ENCODE assay signal across 8 cellular contexts in genomic region chr6:73579389-73579788, GRCh38. TPM values are rescaled to one million over a fixed set of nuclear protein-coding genes. Genes with fewer than 3 reads are reported as not detected.
DNase-seq lines count a peak whose midpoint lies in the region; ATAC-seq, FAIRE-seq and TF ChIP-seq lines count a peak whose summit lies in the region.

No MANE protein-coding gene starts in this region.

- CTCF ChIA-PET in A549 (lab: Yijun Ruan, JAX): interaction anchor here (1.1 to 2.0 kb wide), 5 partner anchors 31 to 1857 kb away, joined by 3 to 24 read pairs (median 4); partner anchors contain the start of gene EEF1A1

- H3K4me1 ChIP-seq in A549: peaks cover 34% of the 10 kb centered on the region
- peaks cover 6 to 7% of the 10 kb centered on the region in 2 donors for H3K4me1 ChIP-seq in breast epithelium

- ATAC-seq in A549: peak; percentile 45 to 58; a peak in 5 of 6 replicates
- no peak for ATAC-seq in HG03520 (IDR thresholded peaks at IDR 0.05; ENCODE audit: unreplicated experiment)
- no peak for ATAC-seq in HG02623 (IDR thresholded peaks at IDR 0.05; ENCODE audit: unreplicated experiment)
- no peak for ATAC-seq in GM21619 (IDR thresholded peaks at IDR 0.05; ENCODE audit: unreplicated experiment)

- peaks cover 31% of the 10 kb centered on the region for H3K4me1 Mint-ChIP-seq in mesothelial cell of epicardium

- no peak for TF ChIP-seq EP300 in A549 (IDR thresholded peaks at IDR 0.05)

- no peak overlapping the region for H3K4me3 Mint-ChIP-seq in mesothelial cell of epicardium

- H3K36me3 ChIP-seq in breast epithelium: no peaks in the 10 kb centered on the region

- H3K9me3 Mint-ChIP-seq in mesothelial cell of epicardium: peaks cover 13% of the 10 kb centered on the region

- TF ChIP-seq RAD21 in A549 (conservative IDR thresholded peaks at IDR 0.05 in 1 of 2, IDR thresholded peaks at IDR 0.05 in 1 of 2): no peak

- H3K27ac ChIP-seq in A549 (peak overlapping the region; percentile 93 to 98), breast epithelium (peak overlapping the region; percentile 91 to 95)

- H3K4me3 ChIP-seq in A549: no peak overlapping the region
- H3K4me3 ChIP-seq in breast epithelium: no peak overlapping the region

- DNase-seq in A549 (ENCODE audit: low read depth in 1 of 2, low spot score in 1 of 2): peak in 1 of 2 experiments; percentile 36
- peak; percentile 56 for DNase-seq in HK-2 (ENCODE audit: unreplicated experiment)
- no peak for DNase-seq in breast epithelium (ENCODE audit: low spot score in 2 of 2)
- no peak for DNase-seq in mesothelial cell of epicardium (ENCODE audit: low spot score in 2 of 2, unreplicated experiment in 2 of 2)
- no peak for DNase-seq in NCI-H510A (lab: John Stamatoyannopoulos, UW)

- peaks cover 6% of the 10 kb centered on the region for H3K36me3 Mint-ChIP-seq in mesothelial cell of epicardium

- TF ChIP-seq CTCF in A549 (IDR thresholded peaks at IDR 0.05) (no peak), breast epithelium (IDR thresholded peaks at IDR 0.05) (no peak), mesothelial cell of epicardium (IDR thresholded peaks at IDR 0.05; ENCODE audit: unreplicated experiment) (no peak)

- H3K9me3 ChIP-seq in A549 (peaks cover 9% of the 10 kb centered on the region; the same call in 1 of the 3 replicates), breast epithelium (no peaks in the 10 kb centered on the region)

- intact Hi-C loops in breast epithelium (cut with DNase I; ENCODE audit: low total_unique reads): no loop called here

- H3K27me3 ChIP-seq in breast epithelium: no peaks in the 10 kb centered on the region

- FAIRE-seq in A549 (lab: Jason Lieb, UNC): no peak

- POLR2A ChIA-PET in A549 (lab: Yijun Ruan, JAX): interaction anchor here (0.6 to 2.6 kb wide), 6 partner anchors 11 to 74 kb away, joined by 4 to 115 read pairs (median 13); partner anchors contain the start of genes EEF1A1 and SLC17A5

- H3K27me3 Mint-ChIP-seq in mesothelial cell of epicardium (ENCODE audit: low read depth): no peaks in the 10 kb centered on the region

- 31% methylated on average over 3 of the region's 4 CpGs for WGBS in A549 (ENCODE audit: missing lambda C conversion rate)

- TF ChIP-seq POLR2A in A549 (IDR thresholded peaks at IDR 0.05; ENCODE audit: low read length): no peak
- no peak for TF ChIP-seq POLR2A in breast epithelium (IDR thresholded peaks at IDR 0.05)

- peak overlapping the region; percentile 81 for H3K4me2 ChIP-seq in A549

- peak overlapping the region; percentile 100 for H3K27ac Mint-ChIP-seq in mesothelial cell of epicardium

TF ChIP-seq in A549, 52 proteins besides CTCF, POLR2A, EP300 and RAD21:
- TF ChIP-seq HOXB13 (CRISPR knock-in tag; IDR thresholded peaks at IDR 0.05; ENCODE audit: low read depth): 0 out of 2 replicates have a peak, but pooled peaks have one; percentile 34
- no peak for TF ChIP-seq HEYL (CRISPR knock-in tag; IDR thresholded peaks at IDR 0.05)

RNA-seq across cellular contexts. Expression of gene EEF1A1, which starts 58.6 kb away (rescaled TPM):
- polyA plus RNA-seq in A549 (2011; rRNA removed) (9,755 and 11,157 TPM in 2 replicates), A549 (2017; fragmentation: RNase III; extraction: RNeasy Plus Mini Kit Qiagen cat#74134 plus additional on column Dnase treatment) (5,475 to 5,777 TPM (median 5,660 TPM) in 3 replicates)
- polyA plus RNA-seq in A549 (2012; cell fraction: cytosol; rRNA removed): 5,099 and 5,614 TPM in 2 replicates
- 2,093 and 3,668 TPM in 2 replicates for polyA plus RNA-seq in A549 (2012; cell fraction: nucleus; rRNA removed)
- polyA minus RNA-seq in A549 (2011; rRNA and poly(A)+ RNA removed): 8,330 and 9,279 TPM in 2 replicates
- total RNA-seq in breast epithelium (over 10,000 TPM; 12,629 to 16,405 (median 13,038) TPM), mesothelial cell of epicardium (11,105 to 11,574 TPM (median 11,439 TPM) in 3 replicates)

Comparison
In these comparisons a context has a peak if more than half of its experiments do, and no peak if none do; other contexts are left out.
1. ATAC-seq: peak in A549 (2 of 2); none in HG03520 (single experiment), HG02623 (single experiment) and GM21619 (single experiment).